ENCODE assay signal across 18 cellular contexts in genomic region chr3:63355809-63356208, GRCh38.
DNase-seq lines count a peak whose midpoint lies in the region; TF ChIP-seq lines count a peak whose summit lies in the region.
"Had no signal": no experiment of that assay in that cellular context is flagged by ENCODE, and none has a peak within 500 bp of the region (broad histone marks: within the 10 kb centered on the region; RNA-seq: fewer than 3 reads in every experiment).

No MANE protein-coding gene starts in this region.

- H3K9ac ChIP-seq in GM23248: no peak overlapping the region

- TF ChIP-seq CTCF in brain microvascular endothelial cell (IDR thresholded peaks at IDR 0.05; ENCODE audit: low read depth, low read length, missing control alignments) (no peak), GM13976 (IDR thresholded peaks at IDR 0.05; ENCODE audit: borderline replicate concordance, control extremely low read depth, extremely low read depth, insufficient read depth, missing control alignments) (no peak)

- H3K36me3 ChIP-seq in GM23248 (ENCODE audit: low read depth): no peaks in the 10 kb centered on the region
- no peaks in the 10 kb centered on the region for H3K36me3 ChIP-seq in brain microvascular endothelial cell (replicated peaks)
- H3K36me3 ChIP-seq: MG63 had no signal

- DNase-seq in AG20443 (ENCODE audit: low spot score) (peak; percentile 29), GM23248 (peak; percentile 86), brain microvascular endothelial cell (peak; percentile 23), hepatic stellate cell (ENCODE audit: low spot score) (peak; percentile 10), hippocampal formation (lab: John Stamatoyannopoulos, UW) (no peak), amniotic stem cell (lab: John Stamatoyannopoulos, UW) (no peak), GM13976 (ENCODE audit: low spot score) (no peak), NCI-H2107 treated with DMSO at 0.1 percent for 48 hours (lab: John Stamatoyannopoulos, UW; ENCODE audit: unreplicated experiment) (no peak)
- DNase-seq: CD4-positive, CD25-positive, alpha-beta regulatory T cell; DMS79; MG63; NCI-H1417; NCI-H187; NCI-H2107; NCI-H510A treated with DMSO at 0.1 percent for 48 hours; NCI-H774; NK-92 treated with Interleukin-12 subunit alpha and Interleukin-12 subunit beta, amount 100 ng/mL, for 24 hours had no signal

- 41 to 50% methylated on average over 2 of the region's 2 CpGs for WGBS in GM23248 (ENCODE audit: low coverage in 1 of 2, low lambda C conversion rate in 2 of 2, missing lambda C conversion rate in 2 of 2), 2 experiments

- H2AFZ ChIP-seq in GM23248: no peak overlapping the region

- H3K9me3 ChIP-seq in GM23248 (ENCODE audit: low read depth): no peaks in the 10 kb centered on the region
- H3K9me3 ChIP-seq: MG63 had no signal

- H3K4me1 ChIP-seq in GM23248 (ENCODE audit: insufficient read depth): peaks cover 29% of the 10 kb centered on the region

- peaks cover 47% of the 10 kb centered on the region for H3F3A ChIP-seq in GM23248 (ENCODE audit: insufficient read depth)

- no peak overlapping the region for H3K4me2 ChIP-seq in GM23248 (ENCODE audit: unreplicated experiment)

- H3K79me2 ChIP-seq in GM23248 (ENCODE audit: insufficient read depth): no peaks in the 10 kb centered on the region

- peak overlapping the region; percentile 36; the same call in 1 of the 2 replicates for H3K27ac ChIP-seq in GM23248
- no peak overlapping the region for H3K27ac ChIP-seq in brain microvascular endothelial cell

- no peaks in the 10 kb centered on the region for H4K20me1 ChIP-seq in GM23248 (ENCODE audit: insufficient read depth)

- H3K27me3 ChIP-seq in GM23248 (replicated peaks; ENCODE audit: insufficient read depth) (no peaks in the 10 kb centered on the region), brain microvascular endothelial cell (replicated peaks) (no peaks in the 10 kb centered on the region)
- H3K27me3 ChIP-seq: MG63 had no signal

- in situ Hi-C loops in GM23248 (cut with MboI): loop anchor here (25.0 kb wide), 2 partner anchors 306 to 631 kb away; partner anchors contain the start of gene SNTN
- in situ Hi-C loops in brain microvascular endothelial cell (cut with HindIII; ENCODE audit: low pct_ligation_motif_present, low sequenced_read_pairs): loop anchor here (25.0 kb wide), 1 partner anchor 456 kb away; the partner anchor contains the start of gene C3orf49
- in situ Hi-C loops in GM13976 (cut with MboI; ENCODE audit: low sequenced_read_pairs, unreplicated experiment): no loop called here

- H3K4me3 ChIP-seq in GM23248: no peak overlapping the region
- no peak overlapping the region for H3K4me3 ChIP-seq in brain microvascular endothelial cell (ENCODE audit: low read depth, low read length)
- H3K4me3 ChIP-seq: K562, MG63 had no signal

- H3K9me2 ChIP-seq in GM23248 (ENCODE audit: insufficient read depth): no peaks in the 10 kb centered on the region

Comparison
In these comparisons a context has a peak if more than half of its experiments do, and no peak if none do; other contexts are left out.
1. DNase-seq: peak in AG20443 (single experiment), GM23248 (single experiment), brain microvascular endothelial cell (single experiment) and hepatic stellate cell (single experiment); none in hippocampal formation (0 of 2), amniotic stem cell (single experiment), GM13976 (single experiment) and NCI-H2107 treated with DMSO at 0.1 percent for 48 hours (single experiment).